ENCODE assay signal across 15 cellular contexts in genomic region chr5:178545941-178546674, GRCh38. TPM values are rescaled to one million over a fixed set of nuclear protein-coding genes. Genes with fewer than 3 reads are reported as not detected.
"Had no signal": no experiment of that assay in that cellular context is flagged by ENCODE, and none has a peak within 500 bp of the region (broad histone marks: within the 10 kb centered on the region; RNA-seq: fewer than 3 reads in every experiment).

No MANE protein-coding gene starts in this region.

- H3K9me3 Mint-ChIP-seq: activated naive CD4-positive, alpha-beta T cell treated with anti-CD3 and anti-CD28 coated beads, Interleukin-2, amount 10 ng/mL, durations not matched to agents 7 days and 5 days; activated T-helper 17 cell treated with anti-CD3 and anti-CD28 coated beads, Interleukin-2, amount 50 U/mL, for 72 hours had no signal

- H3K9me3 ChIP-seq: ovary, transverse colon had no signal

- H3K36me3 Mint-ChIP-seq: activated naive CD4-positive, alpha-beta T cell treated with anti-CD3 and anti-CD28 coated beads, Interleukin-2, amount 10 ng/mL, durations not matched to agents 7 days and 5 days had no signal

- H3K36me3 ChIP-seq: ovary, transverse colon had no signal

- H3K27ac ChIP-seq: ovary, transverse colon had no signal

- H3K4me1 ChIP-seq: transverse colon had no signal

- H3K4me3 ChIP-seq: ovary, transverse colon had no signal

- H3K4me1 Mint-ChIP-seq: activated naive CD4-positive, alpha-beta T cell treated with anti-CD3 and anti-CD28 coated beads, Interleukin-2, amount 10 ng/mL, durations not matched to agents 7 days and 5 days; activated T-helper 17 cell treated with anti-CD3 and anti-CD28 coated beads, Interleukin-2, amount 50 U/mL, for 72 hours had no signal

- ATAC-seq: activated CD4-positive, CD25-positive, alpha-beta regulatory T cell treated with anti-CD3 and anti-CD28 coated beads, Interleukin-2, amount 50 U/mL, for 24 hours; activated T-helper 17 cell treated with anti-CD3 and anti-CD28 coated beads, Interleukin-2, amount 50 U/mL, for 72 hours had no signal

- H3K4me3 Mint-ChIP-seq: activated naive CD4-positive, alpha-beta T cell treated with anti-CD3 and anti-CD28 coated beads, Interleukin-2, amount 10 ng/mL, durations not matched to agents 7 days and 5 days; activated T-helper 17 cell treated with anti-CD3 and anti-CD28 coated beads, Interleukin-2, amount 50 U/mL, for 72 hours had no signal

- H3K27me3 Mint-ChIP-seq: activated naive CD4-positive, alpha-beta T cell treated with anti-CD3 and anti-CD28 coated beads, Interleukin-2, amount 10 ng/mL, durations not matched to agents 7 days and 5 days; activated T-helper 17 cell treated with anti-CD3 and anti-CD28 coated beads, Interleukin-2, amount 50 U/mL, for 72 hours had no signal

- H3K27me3 ChIP-seq: ovary, transverse colon had no signal

- H3K27ac Mint-ChIP-seq: activated naive CD4-positive, alpha-beta T cell treated with anti-CD3 and anti-CD28 coated beads, Interleukin-2, amount 10 ng/mL, durations not matched to agents 7 days and 5 days had no signal

- DNase-seq: activated CD4-positive, alpha-beta T cell treated with anti-CD3 and anti-CD28 coated beads, Interleukin-2, amount 50 U/mL, for 4 hours; activated naive CD4-positive, alpha-beta T cell treated with anti-CD3 and anti-CD28 coated beads, Interleukin-2, amount 10 ng/mL, durations not matched to agents 7 days and 5 days; activated T-cell treated with anti-CD3 and anti-CD28 coated beads for 4 hours; erythroblast; hippocampal formation; midbrain; ovary; stimulated activated CD4-positive, alpha-beta T cell treated with anti-CD3 and anti-CD28 coated beads, Interleukin-2, amount 100 ng/mL, for 48 hours; stimulated activated naive CD4-positive, alpha-beta T cell; transverse colon had no signal

RNA-seq across cellular contexts. Expression of gene COL23A1, which starts 44.1 kb away (rescaled TPM):
- total RNA-seq: SK-MEL-5 had no signal
- polyA plus RNA-seq: keratinocyte, neural cell had no signal
